Comparison of ENCODE assay signal across 21 cellular contexts in the genomic region with DNA sequence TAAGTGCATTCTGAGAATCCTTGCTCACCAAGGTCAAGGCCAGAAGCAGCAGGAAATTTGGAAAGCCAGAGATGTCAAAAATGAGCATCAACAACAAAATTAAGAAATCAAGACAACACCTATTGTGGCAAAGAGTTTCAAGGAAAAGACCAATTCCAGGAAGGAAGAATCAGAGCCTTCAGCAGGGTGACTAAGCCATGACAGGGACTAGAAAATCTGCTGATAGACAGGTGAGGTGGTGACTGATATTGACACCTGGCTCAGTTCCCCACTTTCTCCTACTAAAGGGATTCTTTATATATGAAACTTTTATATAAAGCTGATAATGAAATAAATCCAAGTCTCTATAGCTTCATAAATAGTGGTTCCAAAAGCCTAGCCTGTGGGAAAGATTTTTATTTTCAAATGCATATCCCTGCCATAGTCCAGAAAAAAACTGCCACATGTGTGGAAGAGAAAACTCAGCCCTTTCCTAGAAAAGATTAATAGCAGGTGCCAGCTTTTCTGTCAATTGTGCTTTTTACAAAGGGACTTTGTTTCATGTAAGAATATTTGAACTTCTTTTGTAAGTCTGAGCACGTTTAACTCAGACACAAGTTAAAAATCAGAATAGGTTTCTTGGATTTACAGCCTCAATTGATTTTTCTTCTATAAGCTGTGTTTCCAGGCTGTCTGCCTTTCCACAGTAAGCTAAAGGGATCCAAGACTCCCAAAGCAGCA.
"Had no signal": no experiment of that assay in that cellular context is flagged by ENCODE, and none has a peak within 500 bp of the region (broad histone marks: within the 10 kb centered on the region; RNA-seq: fewer than 3 reads in every experiment).

No MANE protein-coding gene starts in this region.

- FAIRE-seq: frontal cortex, pancreas had no signal

- H3K4me1 ChIP-seq: colonic mucosa, left ventricle myocardium inferior, lower lobe of right lung, pancreas, prostate gland, right lobe of liver, testis, upper lobe of right lung, vagina had no signal

- H3K36me3 ChIP-seq: colonic mucosa, left ventricle myocardium inferior, lower lobe of right lung, pancreas, prostate gland, right lobe of liver, tibial nerve, upper lobe of right lung, vagina had no signal

- H3K27ac ChIP-seq: colonic mucosa, left ventricle myocardium inferior, lower lobe of right lung, pancreas, prostate gland, right lobe of liver, testis, tibial nerve, upper lobe of right lung, vagina had no signal

- H3K27me3 ChIP-seq: colonic mucosa, pancreas, right lobe of liver, testis, tibial nerve, upper lobe of right lung, vagina had no signal

- H3K9me3 ChIP-seq: colonic mucosa, left ventricle myocardium inferior, lower lobe of right lung, pancreas, prostate gland, right lobe of liver, testis, tibial nerve, upper lobe of right lung, vagina had no signal

- DNase-seq: colonic mucosa; dermis blood vessel endothelial cell; erythroblast; islet precursor cell; left cardiac atrium; left ventricle myocardium inferior; lower lobe of right lung; mesendoderm; naive B cell; occipital lobe; pancreas; retina; right lobe of liver; stimulated activated CD4-positive, alpha-beta T cell treated with anti-CD3 and anti-CD28 coated beads, Interleukin-4, amount 100 ng/mL, for 1 hour; testis; upper lobe of right lung had no signal

- H3K4me3 ChIP-seq: colonic mucosa, left ventricle myocardium inferior, lower lobe of right lung, pancreas, prostate gland, right lobe of liver, testis, tibial nerve, upper lobe of right lung, vagina had no signal

- ATAC-seq: left cardiac atrium; lower lobe of right lung; pancreas; right lobe of liver; stimulated activated memory B cell treated with anti-CD40 and anti-IgM and Interleukin-4, amounts not matched to agents 10 μg/mL and 1 μg/mL and 100 μg/mL, for 72 hours; upper lobe of right lung had no signal
